In the genomic region with DNA sequence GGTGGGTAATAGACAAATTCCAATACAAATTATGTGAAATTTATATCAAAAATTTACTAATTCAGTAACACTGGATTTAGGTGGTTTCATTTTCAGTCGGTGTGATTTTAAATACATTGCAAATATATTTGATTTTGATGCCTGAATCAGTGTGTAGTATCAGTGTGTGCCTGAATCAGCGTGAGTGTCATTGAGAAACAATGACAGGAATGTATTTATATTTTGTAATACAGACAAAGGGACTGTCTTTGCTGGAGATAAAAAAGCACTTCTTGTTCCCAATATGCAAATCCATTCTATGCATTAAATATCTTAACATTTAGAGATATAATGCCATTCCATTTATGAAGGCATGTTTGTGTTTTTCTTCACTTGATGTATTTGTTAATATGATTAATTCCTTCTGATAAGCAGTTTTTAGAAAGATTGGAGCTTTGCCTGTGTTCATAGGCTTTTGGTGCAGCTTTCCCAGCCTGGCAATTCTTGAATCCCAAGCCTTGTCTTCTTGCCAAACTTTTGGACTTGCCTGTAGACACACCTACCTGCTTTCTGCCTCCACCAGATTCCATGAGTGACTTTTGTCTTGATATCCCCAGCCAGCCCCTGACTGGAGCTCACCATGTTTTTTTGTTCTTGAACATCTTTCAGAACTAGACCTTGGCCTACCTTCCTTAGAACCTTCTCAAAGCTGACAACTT, we compare ENCODE assay signal across 16 cellular contexts.
DNase-seq lines count a peak whose midpoint lies in the region; ATAC-seq, FAIRE-seq and TF ChIP-seq lines count a peak whose summit lies in the region.
"Had no signal": no experiment of that assay in that cellular context is flagged by ENCODE, and none has a peak within 500 bp of the region (broad histone marks: within the 10 kb centered on the region; RNA-seq: fewer than 3 reads in every experiment).

No MANE protein-coding gene starts in this region.

- H3K4me3 ChIP-seq in adipocyte (ENCODE audit: low read length) (peak overlapping the region; percentile 69), smooth muscle cell (no peak overlapping the region)
- H3K4me3 ChIP-seq: left lung, skin epidermis had no signal

- H2AFZ ChIP-seq in smooth muscle cell (ENCODE audit: low read depth) = no peak overlapping the region

- WGBS in smooth muscle cell (ENCODE audit: low lambda C conversion rate) = 60% methylated on average over 2 of the region's 2 CpGs

- no peaks in the 10 kb centered on the region for H3K9me3 ChIP-seq in adipocyte (ENCODE audit: control insufficient read depth, low read length)
- H3K9me3 ChIP-seq in smooth muscle cell (replicated peaks; ENCODE audit: low read depth) = no peaks in the 10 kb centered on the region
- H3K9me3 ChIP-seq: left lung had no signal

- H3K9ac ChIP-seq in adipocyte (ENCODE audit: low read length) (peak overlapping the region; percentile 70), smooth muscle cell (ENCODE audit: low read depth) (no peak overlapping the region)

- peaks cover 26% of the 10 kb centered on the region for H3K4me1 ChIP-seq in adipocyte (ENCODE audit: control insufficient read depth, insufficient read depth, low read length)
- H3K4me1 ChIP-seq in foreskin keratinocyte = peaks cover 29% of the 10 kb centered on the region
- H3K4me1 ChIP-seq in smooth muscle cell (ENCODE audit: low read depth) = no peaks in the 10 kb centered on the region
- H3K4me1 ChIP-seq: left lung had no signal

- H3K79me2 ChIP-seq in smooth muscle cell (ENCODE audit: low read depth) = no peaks in the 10 kb centered on the region

- no peaks in the 10 kb centered on the region for H3K27me3 ChIP-seq in adipocyte (replicated peaks; ENCODE audit: control insufficient read depth, insufficient read depth, low read length)
- H3K27me3 ChIP-seq in foreskin keratinocyte = no peaks in the 10 kb centered on the region
- H3K27me3 ChIP-seq in smooth muscle cell (ENCODE audit: low read depth) = no peaks in the 10 kb centered on the region
- H3K27me3 ChIP-seq: left lung had no signal

- H3F3A ChIP-seq in smooth muscle cell (ENCODE audit: low read depth) = no peaks in the 10 kb centered on the region

- TF ChIP-seq CTCF in foreskin keratinocyte (conservative IDR thresholded peaks at IDR 0.05) (no peak), smooth muscle cell (IDR thresholded peaks at IDR 0.05; ENCODE audit: borderline replicate concordance, insufficient read depth, poor library complexity, severe bottlenecking) (no peak)

- H4K20me1 ChIP-seq in smooth muscle cell (ENCODE audit: low read depth) = no peaks in the 10 kb centered on the region

- peak overlapping the region; percentile 29 for H3K4me2 ChIP-seq in smooth muscle cell

- no peak for FAIRE-seq in frontal cortex (lab: Jason Lieb, UNC)

- DNase-seq in HT1080 (ENCODE audit: low read depth) (peak; percentile 74), adipocyte (ENCODE audit: low read depth) (peak; percentile 65), foreskin keratinocyte (peak in 1 of 2 donors; percentile 84), smooth muscle cell (lab: John Stamatoyannopoulos, UW; ENCODE audit: unreplicated experiment) (no peak), frontal cortex (ENCODE audit: low spot score in 2 of 2) (no peak), putamen (ENCODE audit: low spot score) (no peak)
- DNase-seq: activated B cell treated with CpG ODN at 0.5 μM for 24 hours; activated CD8-positive, alpha-beta memory T cell treated with anti-CD3 and anti-CD28 coated beads, Interleukin-2, amount 50 U/mL, for 48 hours; CD4-positive, alpha-beta T cell; dermis blood vessel endothelial cell; glutamatergic neuron; H7; left lung had no signal

- H3K27ac ChIP-seq in foreskin keratinocyte (peak overlapping the region; percentile 72), smooth muscle cell (ENCODE audit: low read depth) (no peak overlapping the region)
- H3K27ac ChIP-seq: left lung, skin epidermis had no signal

- H3K36me3 ChIP-seq in adipocyte (ENCODE audit: control insufficient read depth, insufficient read depth, low read length, severe bottlenecking) (no peaks in the 10 kb centered on the region), smooth muscle cell (ENCODE audit: low read depth) (no peaks in the 10 kb centered on the region)
- H3K36me3 ChIP-seq: left lung had no signal

- ATAC-seq in foreskin keratinocyte = peak; percentile 92
- ATAC-seq in GM18861 (IDR thresholded peaks at IDR 0.05; ENCODE audit: unreplicated experiment) = no peak
- ATAC-seq in GM21825 (IDR thresholded peaks at IDR 0.05; ENCODE audit: unreplicated experiment) = no peak
- ATAC-seq: left lung had no signal

Comparison
In these comparisons a context has a peak if more than half of its experiments do, and no peak if none do; other contexts are left out.
1. DNase-seq: peak in HT1080 (single experiment) and adipocyte (single experiment); none in smooth muscle cell (single experiment), frontal cortex (0 of 2) and putamen (single experiment).